ENCODE assay signal across 21 cellular contexts in the genomic region with DNA sequence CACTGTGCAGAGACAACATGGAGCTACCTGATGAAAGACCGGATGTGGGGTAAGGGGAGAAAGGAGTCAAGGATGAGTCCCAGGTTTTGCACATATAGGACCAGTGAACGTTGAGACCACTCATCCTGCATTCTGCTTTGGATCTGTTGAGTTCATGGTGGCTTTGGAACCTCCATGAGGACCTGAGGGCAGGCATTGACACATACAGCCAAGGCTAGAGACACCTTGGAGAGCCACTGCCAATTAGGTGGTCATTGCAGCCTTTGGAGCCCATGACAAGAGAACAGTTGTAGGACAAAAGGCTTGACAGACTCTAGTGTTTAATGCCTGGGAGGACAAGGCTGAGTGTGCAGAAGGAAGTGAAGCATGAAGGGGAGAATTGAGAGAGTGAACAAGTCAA.
"Had no signal": no experiment of that assay in that cellular context is flagged by ENCODE, and none has a peak within 500 bp of the region (broad histone marks: within the 10 kb centered on the region; RNA-seq: fewer than 3 reads in every experiment).

No MANE protein-coding gene starts in this region.

- H3K79me2 ChIP-seq: hepatocyte had no signal

- H3K4me2 ChIP-seq: hepatocyte, neural progenitor cell had no signal

- H3K4me1 ChIP-seq: lower lobe of right lung, prostate gland, sigmoid colon, testis, tibial artery had no signal

- H3K36me3 ChIP-seq: lower lobe of right lung, neural progenitor cell, prostate gland, sigmoid colon, tibial artery had no signal

- H3K27me3 ChIP-seq: neural progenitor cell, sigmoid colon, testis, tibial artery had no signal

- ATAC-seq: effector memory CD8-positive, alpha-beta T cell; left colon; left ventricle myocardium superior; lower lobe of right lung; mucosa of descending colon; naive thymus-derived CD4-positive, alpha-beta T cell; right cardiac atrium; stimulated activated memory B cell treated with anti-CD40 and anti-IgM and Interleukin-4, amounts not matched to agents 10 μg/mL and 1 μg/mL and 100 μg/mL, for 72 hours; stimulated activated naive CD8-positive, alpha-beta T cell treated with anti-CD3 and anti-CD28 coated beads, Interleukin-15, Interleukin-2, amounts not matched to agents 100 U/mL and 50 U/mL, for 24 hours had no signal

- FAIRE-seq: endometrium, frontal cortex had no signal

- DNase-seq: effector memory CD8-positive, alpha-beta T cell; erythroblast; left colon; left ventricle myocardium superior; lower lobe of right lung; mucosa of descending colon; naive thymus-derived CD4-positive, alpha-beta T cell; right cardiac atrium; sigmoid colon; stimulated activated CD4-positive, alpha-beta T cell treated with anti-CD3 and anti-CD28 coated beads, Interleukin-4, amount 100 ng/mL, for 4 hours; stimulated activated naive CD8-positive, alpha-beta T cell treated with anti-CD3 and anti-CD28 coated beads, Interleukin-15, Interleukin-2, amounts not matched to agents 100 U/mL and 50 U/mL, for 24 hours; substantia nigra; testis; tibial artery had no signal

- H3K4me3 ChIP-seq: coronary artery, hepatocyte, lower lobe of right lung, mucosa of descending colon, neural progenitor cell, prostate gland, sigmoid colon, testis, tibial artery had no signal

- H3K9ac ChIP-seq: neural progenitor cell had no signal

- H3K27ac ChIP-seq: coronary artery, hepatocyte, lower lobe of right lung, neural progenitor cell, prostate gland, sigmoid colon, testis, tibial artery had no signal

- H2AFZ ChIP-seq: hepatocyte, neural progenitor cell had no signal

- H3K9me3 ChIP-seq: lower lobe of right lung, mucosa of descending colon, prostate gland, sigmoid colon, testis, tibial artery had no signal
